8 cellular contexts compared by ENCODE assay signal in genomic region chr20:48760403-48760889, GRCh38.
A peak's percentile ranks its signal among the peaks of the same experiment; 100 is the strongest.
DNase-seq lines count a peak whose midpoint lies in the region; ATAC-seq, FAIRE-seq and TF ChIP-seq lines count a peak whose summit lies in the region.

No MANE protein-coding gene starts in this region.

- intact Hi-C loops in kidney (cut with DNase I): no loop called here
- intact Hi-C loops in thyroid gland (cut with DNase I): no loop called here

- CTCF ChIA-PET in A549 (lab: Yijun Ruan, JAX): interaction anchor here (0.6 kb wide), 1 partner anchor 811 kb away, joined by 3 read pairs; no protein-coding TSS in a partner anchor

- no peaks in the 10 kb centered on the region for H3K9me2 ChIP-seq in GM23248 (ENCODE audit: insufficient read depth)

- no peaks in the 10 kb centered on the region for H3K79me2 ChIP-seq in GM23248 (ENCODE audit: insufficient read depth)

- H3K27ac Mint-ChIP-seq in stimulated activated memory B cell treated with anti-CD40 and anti-IgM and Interleukin-4, amounts not matched to agents 10 μg/mL and 1 μg/mL and 100 μg/mL, for 72 hours: peak overlapping the region; percentile 95

- H3K4me1 ChIP-seq in A549 (peaks cover 10% of the 10 kb centered on the region), GM23248 (ENCODE audit: insufficient read depth) (no peaks in the 10 kb centered on the region), kidney (ENCODE audit: control insufficient read depth in 1 of 2, insufficient read depth in 1 of 2, low read depth in 1 of 2, low read length in 2 of 2) (peaks cover 0 to 16% of the 10 kb centered on the region in 2 donors), thyroid gland (peaks cover 7 to 21% of the 10 kb centered on the region in 2 donors)

- no peaks in the 10 kb centered on the region for H3K27me3 Mint-ChIP-seq in stimulated activated memory B cell treated with anti-CD40 and anti-IgM and Interleukin-4, amounts not matched to agents 10 μg/mL and 1 μg/mL and 100 μg/mL, for 72 hours

- H2AFZ ChIP-seq in GM23248: no peak overlapping the region

- in situ Hi-C loops in GM23248 (cut with MboI): no loop called here

- DNase-seq in A549 (ENCODE audit: low read depth in 1 of 2, low spot score in 1 of 2): no peak
- DNase-seq in GM23248: peak; percentile 51
- DNase-seq in RKO (ENCODE audit: low spot score): peak; percentile 65
- DNase-seq in activated effector memory CD4-positive, alpha-beta T cell treated with anti-CD3 and anti-CD28 coated beads, Interleukin-2, amount 50 U/mL, for 16 hours: peak; percentile 88
- peak; percentile 83 for DNase-seq in kidney
- DNase-seq in thyroid gland: no peak
- DNase-seq in NCI-H2196 (lab: John Stamatoyannopoulos, UW; ENCODE audit: unreplicated experiment): no peak

- no peak for TF ChIP-seq EP300 in A549 (IDR thresholded peaks at IDR 0.05)

- TF ChIP-seq RAD21 in A549 (conservative IDR thresholded peaks at IDR 0.05 in 1 of 2, IDR thresholded peaks at IDR 0.05 in 1 of 2): no peak

- peaks cover 3% of the 10 kb centered on the region for H3K9me3 Mint-ChIP-seq in stimulated activated memory B cell treated with anti-CD40 and anti-IgM and Interleukin-4, amounts not matched to agents 10 μg/mL and 1 μg/mL and 100 μg/mL, for 72 hours

- H3K27me3 ChIP-seq in GM23248 (replicated peaks; ENCODE audit: insufficient read depth) (0 out of 2 replicates have a peak, but pooled peaks cover 5% of the 10 kb centered on the region), thyroid gland (no peaks in the 10 kb centered on the region)

- ATAC-seq in A549: peak; percentile 30 to 36; a peak in 3 of 6 replicates
- ATAC-seq in stimulated activated memory B cell treated with anti-CD40 and anti-IgM and Interleukin-4, amounts not matched to agents 10 μg/mL and 1 μg/mL and 100 μg/mL, for 72 hours: peak; percentile 81

- H3K4me3 Mint-ChIP-seq in stimulated activated memory B cell treated with anti-CD40 and anti-IgM and Interleukin-4, amounts not matched to agents 10 μg/mL and 1 μg/mL and 100 μg/mL, for 72 hours: peak overlapping the region; percentile 71

- no peak overlapping the region for H3K9ac ChIP-seq in GM23248
- no peak overlapping the region for H3K9ac ChIP-seq in kidney (ENCODE audit: low read length in 2 of 2)

- H3K36me3 ChIP-seq in GM23248 (ENCODE audit: low read depth) (no peaks in the 10 kb centered on the region), kidney (ENCODE audit: control insufficient read depth in 1 of 2, insufficient read depth in 2 of 2, low read length in 2 of 2) (no peaks in the 10 kb centered on the region), thyroid gland (no peaks in the 10 kb centered on the region)

- POLR2A ChIA-PET in A549 (lab: Yijun Ruan, JAX): no interaction called here

- no peaks in the 10 kb centered on the region for H3F3A ChIP-seq in GM23248 (ENCODE audit: insufficient read depth)

- peaks cover 89% of the 10 kb centered on the region for H3K4me1 Mint-ChIP-seq in stimulated activated memory B cell treated with anti-CD40 and anti-IgM and Interleukin-4, amounts not matched to agents 10 μg/mL and 1 μg/mL and 100 μg/mL, for 72 hours

- TF ChIP-seq POLR2A in A549 (IDR thresholded peaks at IDR 0.05; ENCODE audit: low read length): no peak
- no peak for TF ChIP-seq POLR2A in thyroid gland (IDR thresholded peaks at IDR 0.05)

- H3K4me3 ChIP-seq in A549 (no peak overlapping the region), GM23248 (no peak overlapping the region), kidney (ENCODE audit: low read length in 2 of 2) (no peak overlapping the region), thyroid gland (replicated peaks in 1 of 3) (no peak overlapping the region)

- H3K4me2 ChIP-seq in A549: peak overlapping the region; percentile 41
- H3K4me2 ChIP-seq in GM23248 (ENCODE audit: unreplicated experiment): no peak overlapping the region

- WGBS in A549 (ENCODE audit: missing lambda C conversion rate): 51% methylated on average over 8 of the region's 8 CpGs
- 73% methylated on average over 8 of the region's 8 CpGs for WGBS in GM23248 (ENCODE audit: low coverage in 1 of 2, low lambda C conversion rate in 2 of 2, missing lambda C conversion rate in 2 of 2), 2 experiments
- 72 to 79% methylated on average over 8 of the region's 8 CpGs for WGBS in thyroid gland, 2 donors

- no peaks in the 10 kb centered on the region for H4K20me1 ChIP-seq in GM23248 (ENCODE audit: insufficient read depth)

- H3K36me3 Mint-ChIP-seq in stimulated activated memory B cell treated with anti-CD40 and anti-IgM and Interleukin-4, amounts not matched to agents 10 μg/mL and 1 μg/mL and 100 μg/mL, for 72 hours: peaks cover 46% of the 10 kb centered on the region

- H3K9me3 ChIP-seq in A549 (peaks cover under 1% of the 10 kb centered on the region; the same call in 1 of the 3 replicates), GM23248 (ENCODE audit: low read depth) (no peaks in the 10 kb centered on the region), kidney (ENCODE audit: control insufficient read depth in 1 of 2, low read length in 2 of 2) (peaks cover under 1% of the 10 kb centered on the region in 2 donors), thyroid gland (no peaks in the 10 kb centered on the region)

- FAIRE-seq in A549 (lab: Jason Lieb, UNC): no peak
- no peak for FAIRE-seq in kidney (lab: Jason Lieb, UNC)

- H3K27ac ChIP-seq in A549: peak overlapping the region in 1 of 2 experiments; percentile 66; a peak in 3 of 6 replicates
- no peak overlapping the region for H3K27ac ChIP-seq in GM23248
- peak overlapping the region; percentile 41 to 45 for H3K27ac ChIP-seq in kidney (ENCODE audit: low read depth in 2 of 2, low read length in 2 of 2)
- peak overlapping the region in 1 of 3 donors; percentile 36 for H3K27ac ChIP-seq in thyroid gland

- TF ChIP-seq CTCF in A549 (IDR thresholded peaks at IDR 0.05) (no peak), kidney (IDR thresholded peaks at IDR 0.05; ENCODE audit: borderline replicate concordance, extremely low read depth, insufficient read depth) (no peak), thyroid gland (IDR thresholded peaks at IDR 0.05) (no peak)

TF ChIP-seq in A549, 52 proteins besides CTCF, POLR2A, EP300 and RAD21:
- no peak for TF ChIP-seq MYC (IDR thresholded peaks at IDR 0.05; ENCODE audit: borderline replicate concordance, low read length)
- TF ChIP-seq, protein P1, sequence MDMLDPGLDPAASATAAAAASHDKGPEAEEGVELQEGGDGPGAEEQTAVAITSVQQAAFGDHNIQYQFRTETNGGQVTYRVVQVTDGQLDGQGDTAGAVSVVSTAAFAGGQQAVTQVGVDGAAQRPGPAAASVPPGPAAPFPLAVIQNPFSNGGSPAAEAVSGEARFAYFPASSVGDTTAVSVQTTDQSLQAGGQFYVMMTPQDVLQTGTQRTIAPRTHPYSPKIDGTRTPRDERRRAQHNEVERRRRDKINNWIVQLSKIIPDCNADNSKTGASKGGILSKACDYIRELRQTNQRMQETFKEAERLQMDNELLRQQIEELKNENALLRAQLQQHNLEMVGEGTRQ (IDR thresholded peaks at IDR 0.05): peak; percentile 32; the same call in 1 of the 2 replicates

Comparison
In these comparisons a context has a peak if more than half of its experiments do, and no peak if none do; other contexts are left out.
1. DNase-seq: peak in GM23248 (single experiment), RKO (single experiment), activated effector memory CD4-positive, alpha-beta T cell treated with anti-CD3 and anti-CD28 coated beads, Interleukin-2, amount 50 U/mL, for 16 hours (single experiment) and kidney (single experiment); none in A549 (0 of 2), thyroid gland (0 of 2) and NCI-H2196 (single experiment).